ENCODE assay signal across 9 cellular contexts in the genomic region with DNA sequence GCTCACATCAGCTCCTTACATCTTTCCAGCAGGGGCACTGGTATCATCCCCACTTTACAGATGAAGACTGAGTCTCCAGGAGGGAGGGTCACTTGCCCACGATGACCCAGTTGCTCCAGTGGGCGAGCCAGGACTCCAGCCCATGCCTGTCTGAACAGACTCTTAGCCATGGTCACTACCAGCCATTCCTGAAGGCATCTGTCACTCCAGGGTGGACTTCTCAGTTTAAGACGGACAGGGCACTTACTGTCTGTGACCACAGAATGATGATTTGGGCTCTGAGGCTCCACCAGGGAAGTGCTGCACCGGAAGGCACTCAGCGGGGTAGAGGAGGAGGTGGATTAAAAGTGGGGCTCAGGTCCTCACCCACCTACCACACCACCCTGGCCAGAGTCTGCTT.
"Had no signal": no experiment of that assay in that cellular context is flagged by ENCODE, and none has a peak within 500 bp of the region (broad histone marks: within the 10 kb centered on the region; RNA-seq: fewer than 3 reads in every experiment).

No MANE protein-coding gene starts in this region.

- H3K36me3 Mint-ChIP-seq: activated CD4-positive, alpha-beta memory T cell treated with anti-CD3 and anti-CD28 coated beads for 36 hours; natural killer cell treated with Interleukin-12 subunit alpha and Interleukin-12 subunit beta and Interleukin-15 and Interleukin-18, amount 100 ng/mL, for 72 hours had no signal

- ATAC-seq: natural killer cell treated with Interleukin-12 subunit alpha and Interleukin-12 subunit beta and Interleukin-15 and Interleukin-18, amount 100 ng/mL, for 72 hours had no signal

- DNase-seq: activated CD4-positive, alpha-beta memory T cell treated with anti-CD3 and anti-CD28 coated beads for 36 hours; activated CD8-positive, alpha-beta memory T cell treated with anti-CD3 and anti-CD28 coated beads, Interleukin-2, amount 50 U/mL, for 4 hours; effector CD4-positive, alpha-beta T cell; occipital lobe; T-helper 9 cell had no signal

- H3K4me3 ChIP-seq: skin epidermis, thyroid gland had no signal

- H3K9me3 Mint-ChIP-seq: activated CD4-positive, alpha-beta memory T cell treated with anti-CD3 and anti-CD28 coated beads for 36 hours; natural killer cell treated with Interleukin-12 subunit alpha and Interleukin-12 subunit beta and Interleukin-15 and Interleukin-18, amount 100 ng/mL, for 72 hours had no signal

- H3K27me3 Mint-ChIP-seq: activated CD4-positive, alpha-beta memory T cell treated with anti-CD3 and anti-CD28 coated beads for 36 hours had no signal

- H3K4me3 Mint-ChIP-seq: activated CD4-positive, alpha-beta memory T cell treated with anti-CD3 and anti-CD28 coated beads for 36 hours; natural killer cell treated with Interleukin-12 subunit alpha and Interleukin-12 subunit beta and Interleukin-15 and Interleukin-18, amount 100 ng/mL, for 72 hours had no signal

- H3K27me3 ChIP-seq: thyroid gland had no signal

- H3K9me3 ChIP-seq: thyroid gland had no signal

- H3K36me3 ChIP-seq: thyroid gland had no signal

- H3K27ac Mint-ChIP-seq: activated CD4-positive, alpha-beta memory T cell treated with anti-CD3 and anti-CD28 coated beads for 36 hours; natural killer cell treated with Interleukin-12 subunit alpha and Interleukin-12 subunit beta and Interleukin-15 and Interleukin-18, amount 100 ng/mL, for 72 hours had no signal

- H3K27ac ChIP-seq: thyroid gland, VCaP had no signal
